ENCODE assay signal across 1 cellular context in the genomic region with DNA sequence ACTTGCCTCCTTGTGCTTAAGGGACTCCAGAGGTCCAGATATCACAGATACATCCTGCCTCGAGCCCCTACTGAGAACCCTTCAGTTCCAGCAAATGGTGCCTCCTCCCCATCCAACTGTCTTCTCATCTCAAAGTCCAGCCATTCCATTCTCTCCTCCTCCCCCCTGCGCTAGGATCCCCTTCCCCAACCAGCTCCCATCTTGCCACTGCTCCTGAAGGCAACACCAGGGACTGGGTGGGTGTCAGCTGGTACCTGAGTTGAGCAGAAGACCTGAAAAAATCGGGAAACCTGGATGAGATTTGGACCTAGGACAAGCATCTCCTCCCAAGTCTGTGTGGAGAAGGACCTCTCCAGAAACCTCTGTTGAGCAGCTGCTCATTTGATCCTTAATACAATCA.
TF ChIP-seq lines count a peak whose summit lies in the region.

No MANE protein-coding gene starts in this region.

TF ChIP-seq in H1, 55 proteins besides CTCF, POLR2A, EP300 and RAD21:
- TF ChIP-seq TEAD4 (IDR thresholded peaks at IDR 0.05; ENCODE audit: low read depth, low read length) (no peak), CHD2 (IDR thresholded peaks at IDR 0.05; ENCODE audit: low read length) (no peak), SIX5 (IDR thresholded peaks at IDR 0.05; ENCODE audit: low read depth, low read length) (no peak), RXRA (IDR thresholded peaks at IDR 0.05; ENCODE audit: insufficient read depth, low read depth, low read length) (no peak), YY1 (IDR thresholded peaks at IDR 0.05; ENCODE audit: low read depth, low read length) (no peak)
